In the genomic region with DNA sequence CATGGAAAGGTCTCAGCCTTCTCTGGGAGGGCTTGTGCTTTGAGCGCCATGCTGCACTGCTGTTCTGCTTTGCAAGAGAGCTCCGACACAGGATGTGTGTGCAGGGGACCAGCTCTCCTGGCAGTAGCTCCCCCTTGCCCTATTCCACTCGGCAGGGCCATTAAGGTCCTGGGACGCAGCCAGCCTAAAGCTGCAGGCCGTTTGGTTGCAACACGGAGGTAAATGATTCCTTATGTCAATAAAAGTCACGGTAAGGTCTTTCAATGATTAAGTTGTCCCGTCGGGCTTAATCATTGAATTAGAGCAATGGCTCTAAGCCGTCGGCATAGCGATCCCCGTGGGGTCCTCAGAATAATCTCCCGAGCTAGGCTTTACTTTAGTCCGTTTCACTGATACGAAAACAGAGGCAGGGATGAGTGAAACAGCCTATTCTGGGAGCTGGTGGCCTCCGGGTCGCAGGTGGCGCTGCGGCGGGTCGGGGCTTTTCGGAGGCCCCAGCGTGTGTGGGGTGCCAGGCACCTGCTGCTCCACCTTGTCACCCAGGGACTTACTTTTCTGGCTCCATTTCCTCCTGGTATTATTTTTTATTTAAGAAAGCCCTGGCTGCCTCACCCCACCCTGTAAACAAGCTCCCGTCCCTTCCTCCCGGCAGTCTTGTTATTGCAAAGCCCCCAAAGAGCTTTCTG, we compare ENCODE assay signal across 23 cellular contexts.
DNase-seq lines count a peak whose midpoint lies in the region; ATAC-seq and TF ChIP-seq lines count a peak whose summit lies in the region.
"Had no signal": no experiment of that assay in that cellular context is flagged by ENCODE, and none has a peak within 500 bp of the region (broad histone marks: within the 10 kb centered on the region; RNA-seq: fewer than 3 reads in every experiment).

No MANE protein-coding gene starts in this region.

- peak overlapping the region; percentile 65 to 86 (median 77) for H3K27ac Mint-ChIP-seq in nephron
- H3K27ac Mint-ChIP-seq: CD4-positive, CD25-positive, alpha-beta regulatory T cell had no signal

- no peak for TF ChIP-seq RAD21 in SK-N-SH (IDR thresholded peaks at IDR 0.05; ENCODE audit: low read length)

- TF ChIP-seq CTCF in SK-N-SH (IDR thresholded peaks at IDR 0.05), result no peak
- no peak for TF ChIP-seq CTCF in hepatocyte (IDR thresholded peaks at IDR 0.05; ENCODE audit: poor library complexity)
- TF ChIP-seq CTCF in nephron (IDR thresholded peaks at IDR 0.05; ENCODE audit: unreplicated experiment in 3 of 3), result no peak
- no peak for TF ChIP-seq CTCF in testis (IDR thresholded peaks at IDR 0.05)
- TF ChIP-seq CTCF in GM10248 (IDR thresholded peaks at IDR 0.05; ENCODE audit: control extremely low read depth, extremely low read depth, low read depth, missing control alignments), result no peak

- no peak for ATAC-seq in SK-N-SH treated with all-trans-retinoic acid at 6 μM for 48 hours

- no peaks in the 10 kb centered on the region for H3F3A ChIP-seq in SK-N-SH (replicated peaks; ENCODE audit: insufficient read depth)

- H3K4me1 ChIP-seq in SK-N-SH (ENCODE audit: control insufficient read depth in 1 of 2, insufficient read depth in 2 of 2, low read depth in 1 of 2, low read length in 1 of 2), result peaks cover 0 to 3% of the 10 kb centered on the region in 2 experiments; a peak in 1 of 4 replicates
- H3K4me1 ChIP-seq in hepatocyte (ENCODE audit: insufficient read depth), result no peaks in the 10 kb centered on the region
- H3K4me1 ChIP-seq in testis, result no peaks in the 10 kb centered on the region
- H3K4me1 ChIP-seq: BLaER1 had no signal

- no peak overlapping the region for H3K4me2 ChIP-seq in SK-N-SH
- H3K4me2 ChIP-seq in hepatocyte, result peak overlapping the region; percentile 13
- H3K4me2 ChIP-seq: BLaER1 had no signal

- H3K27ac ChIP-seq in SK-N-SH (ENCODE audit: low read depth in 2 of 2, low read length in 1 of 2) (no peak overlapping the region), hepatocyte (no peak overlapping the region), testis (no peak overlapping the region)
- H3K27ac ChIP-seq: BLaER1 had no signal

- intact Hi-C loops in testis (cut with DNase I; ENCODE audit: low total_unique reads), result no loop called here

- H3K9me2 ChIP-seq in SK-N-SH (no peaks in the 10 kb centered on the region), hepatocyte (replicated peaks; ENCODE audit: insufficient read depth) (no peaks in the 10 kb centered on the region)

- H3K9me3 ChIP-seq in SK-N-SH, result 0 out of 2 replicates have a peak, but pooled peaks cover 3% of the 10 kb centered on the region
- no peaks in the 10 kb centered on the region for H3K9me3 ChIP-seq in hepatocyte (ENCODE audit: low read depth)
- no peaks in the 10 kb centered on the region for H3K9me3 ChIP-seq in testis
- H3K9me3 ChIP-seq: BLaER1, MG63 had no signal

- POLR2A ChIA-PET in SK-N-SH (lab: Yijun Ruan, JAX) (no interaction called here), GM10248 (lab: Yijun Ruan, JAX) (no interaction called here)

- H3K4me3 ChIP-seq in SK-N-SH (ENCODE audit: low read depth in 2 of 2, low read length in 1 of 2) (no peak overlapping the region), hepatocyte (no peak overlapping the region), testis (peak overlapping the region; percentile 3 to 9)
- H3K4me3 ChIP-seq: BLaER1, MG63 had no signal

- no peaks in the 10 kb centered on the region for H3K36me3 Mint-ChIP-seq in nephron (ENCODE audit: low read depth)
- H3K36me3 Mint-ChIP-seq: CD4-positive, CD25-positive, alpha-beta regulatory T cell had no signal

- WGBS in SK-N-SH (ENCODE audit: low lambda C conversion rate), result 54% methylated on average over 26 of the region's 26 CpGs
- WGBS in hepatocyte (ENCODE audit: low lambda C conversion rate, missing lambda C conversion rate), result 65% methylated on average over 26 of the region's 26 CpGs
- WGBS in testis, 2 donors, result 66 to 68% methylated on average over 22 to 26 of the region's 26 CpGs

- H3K27me3 ChIP-seq in SK-N-SH (ENCODE audit: insufficient read depth) (no peaks in the 10 kb centered on the region), hepatocyte (no peaks in the 10 kb centered on the region), testis (no peaks in the 10 kb centered on the region)
- H3K27me3 ChIP-seq: BLaER1, MG63 had no signal

- TF ChIP-seq POLR2A in testis (IDR thresholded peaks at IDR 0.05), result no peak

- H2AFZ ChIP-seq in SK-N-SH (ENCODE audit: low read depth) (no peak overlapping the region), hepatocyte (no peak overlapping the region)

- H3K36me3 ChIP-seq in SK-N-SH (replicated peaks in 1 of 2; ENCODE audit: control insufficient read depth in 1 of 2, insufficient read depth in 2 of 2, low read length in 1 of 2) (no peaks in the 10 kb centered on the region), hepatocyte (replicated peaks; ENCODE audit: insufficient read depth, low read depth) (no peaks in the 10 kb centered on the region), testis (ENCODE audit: low read depth, missing control alignments) (no peaks in the 10 kb centered on the region)
- H3K36me3 ChIP-seq: BLaER1, MG63 had no signal

- H3K9ac ChIP-seq in SK-N-SH, result no peak overlapping the region
- H3K9ac ChIP-seq: BLaER1 had no signal

- peak overlapping the region in 1 of 3 experiments; percentile 17 for H3K4me3 Mint-ChIP-seq in nephron
- H3K4me3 Mint-ChIP-seq: CD4-positive, CD25-positive, alpha-beta regulatory T cell; H9 had no signal

- H3K79me2 ChIP-seq in SK-N-SH (ENCODE audit: insufficient read depth) (no peaks in the 10 kb centered on the region), hepatocyte (no peaks in the 10 kb centered on the region)

- DNase-seq in SK-N-SH, result peak; percentile 30
- DNase-seq in hepatocyte (ENCODE audit: low spot score), result no peak
- DNase-seq in testis, result no peak
- DNase-seq in retina, result no peak
- DNase-seq in cerebellar cortex (ENCODE audit: low spot score), result no peak
- no peak for DNase-seq in GM10248 (ENCODE audit: extremely low spot score)
- DNase-seq: CD4-positive, CD25-positive, alpha-beta regulatory T cell; DMS153; DND-41; H9; KG1; MG63; NCI-H1105 treated with DMSO at 0.1 percent for 48 hours; NCI-H146; NCI-H1930; NCI-H226; NCI-H510A; NCI-H69; NK-92 treated with Interleukin-12 subunit alpha and Interleukin-12 subunit beta, amount 100 ng/mL, for 24 hours; Right ventricle myocardium superior had no signal

- H3K4me1 Mint-ChIP-seq in nephron, result peaks cover 4% of the 10 kb centered on the region
- H3K4me1 Mint-ChIP-seq: CD4-positive, CD25-positive, alpha-beta regulatory T cell had no signal

- TF ChIP-seq EP300 in SK-N-SH (IDR thresholded peaks at IDR 0.05; ENCODE audit: borderline replicate concordance in 1 of 2, low read depth in 1 of 2, low read length in 1 of 2), result no peak

- CTCF ChIA-PET in SK-N-SH (lab: Yijun Ruan, JAX) (interaction anchor here (1.2 kb wide), 1 partner anchor 80 kb away, joined by 3 read pairs; no protein-coding TSS in a partner anchor), GM10248 (lab: Yijun Ruan, JAX) (interaction anchor here (1.3 kb wide), 1 partner anchor 13 kb away, joined by 3 read pairs; no protein-coding TSS in a partner anchor)

- no peaks in the 10 kb centered on the region for H4K20me1 ChIP-seq in SK-N-SH (ENCODE audit: insufficient read depth)
- no peaks in the 10 kb centered on the region for H4K20me1 ChIP-seq in hepatocyte (ENCODE audit: insufficient read depth, poor library complexity, severe bottlenecking)
- H4K20me1 ChIP-seq: BLaER1 had no signal

- H3K9me3 Mint-ChIP-seq in nephron, result peaks cover 8% of the 10 kb centered on the region

- peaks cover 4% of the 10 kb centered on the region for H3K27me3 Mint-ChIP-seq in nephron (ENCODE audit: low read depth)
- H3K27me3 Mint-ChIP-seq: CD4-positive, CD25-positive, alpha-beta regulatory T cell had no signal

TF ChIP-seq in SK-N-SH, 30 proteins besides CTCF, POLR2A, EP300 and RAD21 (continues in another document):
- TF ChIP-seq, protein P1, sequence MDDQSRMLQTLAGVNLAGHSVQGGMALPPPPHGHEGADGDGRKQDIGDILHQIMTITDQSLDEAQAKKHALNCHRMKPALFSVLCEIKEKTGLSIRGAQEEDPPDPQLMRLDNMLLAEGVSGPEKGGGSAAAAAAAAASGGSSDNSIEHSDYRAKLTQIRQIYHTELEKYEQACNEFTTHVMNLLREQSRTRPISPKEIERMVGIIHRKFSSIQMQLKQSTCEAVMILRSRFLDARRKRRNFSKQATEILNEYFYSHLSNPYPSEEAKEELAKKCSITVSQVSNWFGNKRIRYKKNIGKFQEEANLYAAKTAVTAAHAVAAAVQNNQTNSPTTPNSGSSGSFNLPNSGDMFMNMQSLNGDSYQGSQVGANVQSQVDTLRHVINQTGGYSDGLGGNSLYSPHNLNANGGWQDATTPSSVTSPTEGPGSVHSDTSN (IDR thresholded peaks at IDR 0.05), result no peak

TF ChIP-seq in SK-N-SH treated with all-trans-retinoic acid at 6 μM for 48 hours, 23 proteins besides CTCF, POLR2A, EP300 and RAD21 (continues in another document):
- TF ChIP-seq SNAI2 (CRISPR knock-in tag; IDR thresholded peaks at IDR 0.05), result no peak
- no peak for TF ChIP-seq TOX (CRISPR knock-in tag; IDR thresholded peaks at IDR 0.05; ENCODE audit: borderline replicate concordance)
- no peak for TF ChIP-seq ZNF8 (CRISPR knock-in tag; IDR thresholded peaks at IDR 0.05)
- no peak for TF ChIP-seq ZNF70 (CRISPR knock-in tag; IDR thresholded peaks at IDR 0.05)
- TF ChIP-seq CSDC2 (CRISPR knock-in tag; IDR thresholded peaks at IDR 0.05), result no peak
- TF ChIP-seq ISL1 (CRISPR knock-in tag; IDR thresholded peaks at IDR 0.05), result no peak
- TF ChIP-seq ARNTL (CRISPR knock-in tag; IDR thresholded peaks at IDR 0.05; ENCODE audit: borderline replicate concordance, low read depth), result no peak
- TF ChIP-seq OSR1 (CRISPR knock-in tag; IDR thresholded peaks at IDR 0.05), result no peak
- TF ChIP-seq, protein P2, sequence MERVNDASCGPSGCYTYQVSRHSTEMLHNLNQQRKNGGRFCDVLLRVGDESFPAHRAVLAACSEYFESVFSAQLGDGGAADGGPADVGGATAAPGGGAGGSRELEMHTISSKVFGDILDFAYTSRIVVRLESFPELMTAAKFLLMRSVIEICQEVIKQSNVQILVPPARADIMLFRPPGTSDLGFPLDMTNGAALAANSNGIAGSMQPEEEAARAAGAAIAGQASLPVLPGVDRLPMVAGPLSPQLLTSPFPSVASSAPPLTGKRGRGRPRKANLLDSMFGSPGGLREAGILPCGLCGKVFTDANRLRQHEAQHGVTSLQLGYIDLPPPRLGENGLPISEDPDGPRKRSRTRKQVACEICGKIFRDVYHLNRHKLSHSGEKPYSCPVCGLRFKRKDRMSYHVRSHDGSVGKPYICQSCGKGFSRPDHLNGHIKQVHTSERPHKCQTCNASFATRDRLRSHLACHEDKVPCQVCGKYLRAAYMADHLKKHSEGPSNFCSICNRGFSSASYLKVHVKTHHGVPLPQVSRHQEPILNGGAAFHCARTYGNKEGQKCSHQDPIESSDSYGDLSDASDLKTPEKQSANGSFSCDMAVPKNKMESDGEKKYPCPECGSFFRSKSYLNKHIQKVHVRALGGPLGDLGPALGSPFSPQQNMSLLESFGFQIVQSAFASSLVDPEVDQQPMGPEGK (CRISPR knock-in tag; IDR thresholded peaks at IDR 0.05; ENCODE audit: borderline replicate concordance), result no peak
- TF ChIP-seq TCF4 (CRISPR knock-in tag; IDR thresholded peaks at IDR 0.05; ENCODE audit: borderline replicate concordance), result no peak

Comparison
In these comparisons a context has a peak if more than half of its experiments do, and no peak if none do; other contexts are left out.
1. H3K4me3 ChIP-seq: peak in testis (2 of 2); none in SK-N-SH (0 of 2) and hepatocyte (single experiment).